18 cellular contexts compared by ENCODE assay signal in genomic region chr14:35858521-35859209, GRCh38. TPM values are rescaled to one million over a fixed set of nuclear protein-coding genes. Genes with fewer than 3 reads are reported as not detected.
DNase-seq lines count a peak whose midpoint lies in the region; ATAC-seq and TF ChIP-seq lines count a peak whose summit lies in the region.
"Had no signal": no experiment of that assay in that cellular context is flagged by ENCODE, and none has a peak within 500 bp of the region (broad histone marks: within the 10 kb centered on the region; RNA-seq: fewer than 3 reads in every experiment).

No MANE protein-coding gene starts in this region.

- no peak overlapping the region for H2AK5ac ChIP-seq in mesenchymal stem cell (ENCODE audit: low read length, severe bottlenecking)

- no peak overlapping the region for H3K9ac ChIP-seq in mesenchymal stem cell (ENCODE audit: low read length)

- 89% methylated on average over 6 of the region's 7 CpGs for WGBS in mesenchymal stem cell

- H3K27me3 ChIP-seq in mesenchymal stem cell (ENCODE audit: control insufficient read depth in 1 of 2, insufficient read depth in 1 of 2, low read length in 2 of 2), result no peaks in the 10 kb centered on the region
- H3K27me3 ChIP-seq: testis had no signal

- no peak overlapping the region for H2AFZ ChIP-seq in mesenchymal stem cell (ENCODE audit: low read depth, low read length)

- no peak overlapping the region for H4K91ac ChIP-seq in mesenchymal stem cell (ENCODE audit: low read length)

- no peak overlapping the region for H3K14ac ChIP-seq in mesenchymal stem cell (ENCODE audit: low read length in 2 of 2)

- no peak overlapping the region for H3K18ac ChIP-seq in mesenchymal stem cell (ENCODE audit: low read depth in 1 of 2, low read length in 2 of 2)

- DNase-seq in GM04504 (ENCODE audit: low read depth) (peak; percentile 40), RWPE1 (ENCODE audit: low spot score) (peak; percentile 51), epithelial cell of esophagus (ENCODE audit: low read depth) (peak; percentile 96), mesenchymal stem cell (peak; percentile 35), mucosa of descending colon (no peak)
- DNase-seq: activated CD8-positive, alpha-beta T cell treated with anti-CD3 and anti-CD28 coated beads for 36 hours; NCI-H1048; NCI-H2081 treated with DMSO at 0.1 percent for 48 hours; NCI-H82; occipital lobe; stimulated activated CD4-positive, alpha-beta T cell treated with anti-CD3 and anti-CD28 coated beads, Interleukin-4, amount 100 ng/mL, for 1 hour; SW 1271; testis had no signal

- H3K36me3 ChIP-seq in mesenchymal stem cell (ENCODE audit: control insufficient read depth in 1 of 2, insufficient read depth in 2 of 2, low read depth in 1 of 2, low read length in 2 of 2) (peaks cover 7 to 14% of the 10 kb centered on the region in 2 experiments), mucosa of descending colon (ENCODE audit: low read depth) (no peaks in the 10 kb centered on the region)

- no peak overlapping the region for H3K23ac ChIP-seq in mesenchymal stem cell (ENCODE audit: low read length in 2 of 2)

- POLR2A ChIA-PET in RWPE1 (lab: Yijun Ruan, JAX; ENCODE audit: low non-redundant PET), result no interaction called here

- H2BK12ac ChIP-seq in mesenchymal stem cell (ENCODE audit: low read length in 2 of 2), result no peak overlapping the region

- H2BK5ac ChIP-seq in mesenchymal stem cell (ENCODE audit: low read depth, low read length, poor library complexity, severe bottlenecking), result no peak overlapping the region

- no peak for ATAC-seq in HG03135 (IDR thresholded peaks at IDR 0.05; ENCODE audit: unreplicated experiment)
- no peak for ATAC-seq in GM21515 (IDR thresholded peaks at IDR 0.05; ENCODE audit: unreplicated experiment)
- no peak for ATAC-seq in GM18861 (IDR thresholded peaks at IDR 0.05; ENCODE audit: unreplicated experiment)
- ATAC-seq in mucosa of descending colon, result no peak
- ATAC-seq: activated CD8-positive, alpha-beta T cell treated with anti-CD3 and anti-CD28 coated beads for 36 hours; left lobe of liver; Panc1 had no signal

- peaks cover 11% of the 10 kb centered on the region for H3K79me1 ChIP-seq in mesenchymal stem cell (replicated peaks; ENCODE audit: low read length, poor library complexity, severe bottlenecking)

- H3K4me3 ChIP-seq in epithelial cell of esophagus (ENCODE audit: low read length), result no peak overlapping the region
- no peak overlapping the region for H3K4me3 ChIP-seq in mesenchymal stem cell (ENCODE audit: insufficient read depth in 1 of 2, low read depth in 1 of 2, low read length in 2 of 2)
- no peak overlapping the region for H3K4me3 ChIP-seq in mucosa of descending colon
- H3K4me3 ChIP-seq: testis had no signal

- H2BK15ac ChIP-seq in mesenchymal stem cell (ENCODE audit: low read depth, poor library complexity, severe bottlenecking), result no peak overlapping the region

- H2BK120ac ChIP-seq in mesenchymal stem cell (ENCODE audit: low read depth, low read length), result no peak overlapping the region

- no peak overlapping the region for H3K4me2 ChIP-seq in mesenchymal stem cell (ENCODE audit: low read length, poor library complexity, severe bottlenecking)

- intact Hi-C loops in mucosa of descending colon (cut with DNase I, micrococcal nuclease), result no loop called here

- CTCF ChIA-PET in RWPE1 (lab: Yijun Ruan, JAX), result no interaction called here

- H4K8ac ChIP-seq in mesenchymal stem cell (ENCODE audit: low read length), result no peak overlapping the region

- no peaks in the 10 kb centered on the region for H3K4me1 ChIP-seq in mesenchymal stem cell (ENCODE audit: control insufficient read depth, insufficient read depth, low read depth, low read length)
- no peaks in the 10 kb centered on the region for H3K4me1 ChIP-seq in mucosa of descending colon (ENCODE audit: low read depth)
- H3K4me1 ChIP-seq: testis had no signal

- H3K9me3 ChIP-seq in mesenchymal stem cell (ENCODE audit: control insufficient read depth, low read length) (no peaks in the 10 kb centered on the region), mucosa of descending colon (no peaks in the 10 kb centered on the region)
- H3K9me3 ChIP-seq: testis had no signal

- H3K4ac ChIP-seq in mesenchymal stem cell (ENCODE audit: low read depth in 1 of 2, low read length in 2 of 2), result no peak overlapping the region

- peak overlapping the region; percentile 60 for H3K27ac ChIP-seq in RWPE1
- H3K27ac ChIP-seq in mesenchymal stem cell (ENCODE audit: low read length, poor library complexity, severe bottlenecking), result no peak overlapping the region
- H3K27ac ChIP-seq: testis had no signal

- TF ChIP-seq CTCF in RWPE1 (conservative IDR thresholded peaks at IDR 0.05; ENCODE audit: low read depth) (no peak), epithelial cell of esophagus (IDR thresholded peaks at IDR 0.05; ENCODE audit: insufficient read depth, low read depth, low read length, missing control alignments) (no peak), mucosa of descending colon (IDR thresholded peaks at IDR 0.05) (no peak)

RNA-seq across cellular contexts. Expression of gene BRMS1L, which starts 32.5 kb away (rescaled TPM):
- polyA plus RNA-seq in mesenchymal stem cell (2013, experiment 1 of 2), result 8.8 TPM
- 9.8 TPM for polyA plus RNA-seq in mesenchymal stem cell (2013, experiment 2 of 2)
- total RNA-seq in mucosa of descending colon, result 1 to 10 TPM; 3.0 to 9.4 (median 3.3) TPM

RNA-seq across cellular contexts. Expression of gene RALGAPA1, which starts 49.6 kb away (rescaled TPM):
- polyA plus RNA-seq in mesenchymal stem cell (2013, experiment 1 of 2), result 8.9 TPM
- polyA plus RNA-seq in mesenchymal stem cell (2013, experiment 2 of 2), result 7.6 TPM
- total RNA-seq in mucosa of descending colon, result 10 to 100 TPM; 64.4 to 92.1 (median 90.6) TPM

Comparison
In these comparisons a context has a peak if more than half of its experiments do, and no peak if none do; other contexts are left out.
1. DNase-seq: peak in GM04504 (single experiment), RWPE1 (single experiment), epithelial cell of esophagus (single experiment) and mesenchymal stem cell (single experiment); none in mucosa of descending colon (0 of 3).